13 cellular contexts compared by ENCODE assay signal in the genomic region with DNA sequence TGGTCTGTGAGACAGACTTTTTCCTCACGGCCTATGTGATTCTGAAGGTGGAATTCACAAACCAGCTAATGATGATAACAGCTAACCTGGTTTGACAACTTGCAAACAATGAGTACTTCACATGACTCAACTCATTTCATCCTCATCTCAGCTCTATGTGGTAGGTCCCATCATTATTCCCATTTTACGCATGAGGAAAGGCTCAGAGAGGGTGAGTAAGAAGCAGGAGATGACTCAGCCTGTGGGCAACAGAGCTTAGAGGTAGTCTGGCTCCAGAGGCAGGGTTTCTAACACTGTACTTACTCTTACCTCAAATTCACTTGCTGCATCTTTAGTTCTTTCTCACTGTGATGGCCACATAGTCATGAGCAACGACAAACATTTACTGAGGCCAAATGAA. TPM values are rescaled to one million over a fixed set of nuclear protein-coding genes. Genes with fewer than 3 reads are reported as not detected.
DNase-seq lines count a peak whose midpoint lies in the region; ATAC-seq lines count a peak whose summit lies in the region.
"Had no signal": no experiment of that assay in that cellular context is flagged by ENCODE, and none has a peak within 500 bp of the region (broad histone marks: within the 10 kb centered on the region; RNA-seq: fewer than 3 reads in every experiment).

No MANE protein-coding gene starts in this region.

- in situ Hi-C loops in ACHN (cut with HindIII; ENCODE audit: low pct_ligation_motif_present, low pct_unique_long_range_greater_than_20kb, low sequenced_read_pairs), result loop anchor here (25.0 kb wide), 1 partner anchor 413 kb away; no protein-coding TSS in a partner anchor

- peaks cover 5% of the 10 kb centered on the region for H3K27me3 Mint-ChIP-seq in activated T-helper 2 cell treated with anti-CD3 and anti-CD28 coated beads, Interferon-gamma antibody, Interleukin-2, Interleukin-4, amounts not matched to agents 10 μg/mL and 5 μg/mL and 100 μg/mL, durations not matched to agents 14 hours and 24 hours and 36 hours (ENCODE audit: low read depth)

- no peak for ATAC-seq in HG03439 (IDR thresholded peaks at IDR 0.05; ENCODE audit: unreplicated experiment)

- H3K27ac ChIP-seq in caudate nucleus (ENCODE audit: low read depth, low read length), result no peak overlapping the region
- H3K27ac ChIP-seq: prostate gland had no signal

- H3K27ac Mint-ChIP-seq in activated T-helper 2 cell treated with anti-CD3 and anti-CD28 coated beads, Interferon-gamma antibody, Interleukin-2, Interleukin-4, amounts not matched to agents 10 μg/mL and 5 μg/mL and 100 μg/mL, durations not matched to agents 14 hours and 24 hours and 36 hours, result peak overlapping the region; percentile 50
- H3K27ac Mint-ChIP-seq: CD4-positive, alpha-beta T cell had no signal

- intact Hi-C loops in activated T-helper 2 cell treated with anti-CD3 and anti-CD28 coated beads, Interferon-gamma antibody, Interleukin-2, Interleukin-4, amounts not matched to agents 10 μg/mL and 5 μg/mL and 100 μg/mL, durations not matched to agents 14 hours and 24 hours and 36 hours (cut with micrococcal nuclease), result no loop called here

- no peak overlapping the region for H3K4me3 Mint-ChIP-seq in activated T-helper 2 cell treated with anti-CD3 and anti-CD28 coated beads, Interferon-gamma antibody, Interleukin-2, Interleukin-4, amounts not matched to agents 10 μg/mL and 5 μg/mL and 100 μg/mL, durations not matched to agents 14 hours and 24 hours and 36 hours (ENCODE audit: low read depth)
- H3K4me3 Mint-ChIP-seq: CD4-positive, alpha-beta T cell had no signal

- peak; percentile 14 for DNase-seq in ACHN
- peak; percentile 56 for DNase-seq in EL
- no peak for DNase-seq in activated T-helper 2 cell treated with anti-CD3 and anti-CD28 coated beads, Interferon-gamma antibody, Interleukin-2, Interleukin-4, amounts not matched to agents 10 μg/mL and 5 μg/mL and 100 μg/mL, durations not matched to agents 14 hours and 24 hours and 36 hours (ENCODE audit: low spot score)
- peak; percentile 79 for DNase-seq in iris pigment epithelial cell (ENCODE audit: low read depth)
- DNase-seq in NCI-H2107 (lab: John Stamatoyannopoulos, UW), result no peak
- DNase-seq in COR-L47 (lab: John Stamatoyannopoulos, UW), result no peak
- DNase-seq in caudate nucleus (lab: John Stamatoyannopoulos, UW), result no peak
- DNase-seq: activated CD8-positive, alpha-beta memory T cell treated with anti-CD3 and anti-CD28 coated beads, Interleukin-2, amount 50 U/mL, for 4 hours; CD4-positive, alpha-beta T cell; NCI-H345; stimulated activated CD4-positive, alpha-beta T cell treated with anti-CD3 and anti-CD28 coated beads, Interleukin-4, amount 100 ng/mL, for 1 hour had no signal

- H3K9me3 Mint-ChIP-seq in activated T-helper 2 cell treated with anti-CD3 and anti-CD28 coated beads, Interferon-gamma antibody, Interleukin-2, Interleukin-4, amounts not matched to agents 10 μg/mL and 5 μg/mL and 100 μg/mL, durations not matched to agents 14 hours and 24 hours and 36 hours, result no peaks in the 10 kb centered on the region
- H3K9me3 Mint-ChIP-seq: CD4-positive, alpha-beta T cell had no signal

- H3K4me1 Mint-ChIP-seq in activated T-helper 2 cell treated with anti-CD3 and anti-CD28 coated beads, Interferon-gamma antibody, Interleukin-2, Interleukin-4, amounts not matched to agents 10 μg/mL and 5 μg/mL and 100 μg/mL, durations not matched to agents 14 hours and 24 hours and 36 hours (ENCODE audit: low read depth), result peaks cover 14% of the 10 kb centered on the region

- H3K36me3 Mint-ChIP-seq in activated T-helper 2 cell treated with anti-CD3 and anti-CD28 coated beads, Interferon-gamma antibody, Interleukin-2, Interleukin-4, amounts not matched to agents 10 μg/mL and 5 μg/mL and 100 μg/mL, durations not matched to agents 14 hours and 24 hours and 36 hours (ENCODE audit: low read depth), result no peaks in the 10 kb centered on the region

RNA-seq across cellular contexts. Expression of a gene that starts 25.8 kb away (rescaled TPM):
- total RNA-seq in activated T-helper 2 cell treated with anti-CD3 and anti-CD28 coated beads, Interferon-gamma antibody, Interleukin-2, Interleukin-4, amounts not matched to agents 10 μg/mL and 5 μg/mL and 100 μg/mL, durations not matched to agents 14 hours and 24 hours and 36 hours, result 125 and 131 TPM in 2 replicates

Comparison
In these comparisons a context has a peak if more than half of its experiments do, and no peak if none do; other contexts are left out.
1. DNase-seq: peak in ACHN (single experiment), EL (single experiment) and iris pigment epithelial cell (single experiment); none in activated T-helper 2 cell treated with anti-CD3 and anti-CD28 coated beads, Interferon-gamma antibody, Interleukin-2, Interleukin-4, amounts not matched to agents 10 μg/mL and 5 μg/mL and 100 μg/mL, durations not matched to agents 14 hours and 24 hours and 36 hours (single experiment), NCI-H2107 (single experiment), COR-L47 (single experiment) and caudate nucleus (0 of 61).